Comparison of ENCODE assay signal across 20 cellular contexts in the genomic region with DNA sequence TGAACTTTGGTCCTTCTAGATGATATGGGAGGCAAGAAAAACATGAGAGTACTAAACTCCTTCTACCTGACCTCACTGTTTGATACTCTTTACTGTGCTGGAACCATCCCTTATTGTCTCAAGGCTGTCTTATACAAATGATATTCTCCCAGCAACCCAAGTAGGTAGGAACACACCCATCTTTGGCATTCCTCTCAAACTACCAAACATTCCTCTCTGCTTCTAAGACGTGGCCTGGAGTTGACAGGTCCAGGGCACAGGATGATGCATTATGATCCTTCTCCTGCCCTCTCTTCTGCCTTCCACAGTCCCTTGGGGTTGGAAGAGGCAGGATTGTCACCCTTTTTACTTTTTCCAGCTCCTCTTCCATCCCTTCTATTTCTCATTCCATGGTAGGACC.
DNase-seq lines count a peak whose midpoint lies in the region; ATAC-seq, FAIRE-seq and TF ChIP-seq lines count a peak whose summit lies in the region.
"Had no signal": no experiment of that assay in that cellular context is flagged by ENCODE, and none has a peak within 500 bp of the region (broad histone marks: within the 10 kb centered on the region; RNA-seq: fewer than 3 reads in every experiment).

No MANE protein-coding gene starts in this region.

- no peaks in the 10 kb centered on the region for H3K27me3 Mint-ChIP-seq in type B pancreatic cell
- H3K27me3 Mint-ChIP-seq in WTC11 (ENCODE audit: low read depth): no peaks in the 10 kb centered on the region
- H3K27me3 Mint-ChIP-seq: CD4-positive, CD25-positive, alpha-beta regulatory T cell had no signal

- H3K27ac Mint-ChIP-seq in type B pancreatic cell: peak overlapping the region; percentile 84
- H3K27ac Mint-ChIP-seq in WTC11: no peak overlapping the region
- H3K27ac Mint-ChIP-seq: CD4-positive, CD25-positive, alpha-beta regulatory T cell had no signal

- H3K9me2 ChIP-seq in PC-9 (ENCODE audit: insufficient read depth): no peaks in the 10 kb centered on the region

- peak overlapping the region; percentile 52 for H3K4me3 Mint-ChIP-seq in type B pancreatic cell
- H3K4me3 Mint-ChIP-seq in WTC11: no peak overlapping the region
- H3K4me3 Mint-ChIP-seq: CD4-positive, CD25-positive, alpha-beta regulatory T cell had no signal

- H3F3A ChIP-seq in PC-9 (ENCODE audit: insufficient read depth, low read depth): no peaks in the 10 kb centered on the region

- POLR2A ChIA-PET in PC-9 (lab: Charles Lee; ENCODE audit: unreplicated experiment) (no interaction called here), WTC11 (lab: Charles Lee) (no interaction called here)

- no TSS peak for BruUV-seq in PC-9 (replicated peaks; lab: Mats Ljungman, UMichigan)

- H3K9me3 Mint-ChIP-seq in type B pancreatic cell (peaks cover 8% of the 10 kb centered on the region), WTC11 (no peaks in the 10 kb centered on the region)

- no peaks in the 10 kb centered on the region for H3K27me3 ChIP-seq in PC-9 (ENCODE audit: insufficient read depth, low read depth)
- H3K27me3 ChIP-seq: BE2C, SJSA1 had no signal

- H3K9me3 ChIP-seq in PC-9 (ENCODE audit: insufficient read depth, low read depth): no peaks in the 10 kb centered on the region
- H3K9me3 ChIP-seq: BE2C, SJSA1 had no signal

- TF ChIP-seq CTCF in PC-9 (conservative IDR thresholded peaks at IDR 0.05) (no peak), type B pancreatic cell (conservative IDR thresholded peaks at IDR 0.05) (no peak), WTC11 (IDR thresholded peaks at IDR 0.05) (no peak)

- 0 out of 2 replicates have a peak, but pooled peaks cover 10% of the 10 kb centered on the region for H3K4me1 ChIP-seq in PC-9 (replicated peaks; ENCODE audit: insufficient read depth)
- H3K4me1 ChIP-seq: BE2C, SJSA1 had no signal

- FAIRE-seq in HTR-8/SVneo (lab: Jason Lieb, UNC): no peak
- FAIRE-seq: GM12891, H1, K562 had no signal

- CTCF ChIA-PET in PC-9 (lab: Charles Lee): no interaction called here
- CTCF ChIA-PET in WTC11 (lab: Charles Lee): no interaction called here

- no peak overlapping the region for H3K4me2 ChIP-seq in PC-9

- H2AFZ ChIP-seq in PC-9: no peak overlapping the region

- peak; percentile 90 for DNase-seq in Caki2 (ENCODE audit: low read depth)
- DNase-seq in PC-9: peak; percentile 28 to 54
- DNase-seq in kidney glomerular epithelial cell (lab: John Stamatoyannopoulos, UW): peak; percentile 20
- no peak for DNase-seq in type B pancreatic cell (ENCODE audit: extremely low spot score, unreplicated experiment)
- no peak for DNase-seq in HTR-8/SVneo (ENCODE audit: insufficient read length, low spot score)
- DNase-seq in activated T-cell treated with anti-CD3 and anti-CD28 coated beads for 4 hours: no peak
- DNase-seq in WTC11 (ENCODE audit: low spot score): no peak
- DNase-seq: BE2C; CD4-positive, CD25-positive, alpha-beta regulatory T cell; COR-L47; NCI-H1105; NCI-H2081; NCI-H2171 treated with DMSO at 0.1 percent for 48 hours; NCI-H510A; NCI-H748 treated with DMSO at 0.1 percent for 48 hours; SW 1271 had no signal

- in situ Hi-C loops in Caki2 (cut with HindIII; ENCODE audit: low pct_unique_long_range_greater_than_20kb, low sequenced_read_pairs): no loop called here

- no peaks in the 10 kb centered on the region for H3K36me3 Mint-ChIP-seq in type B pancreatic cell
- H3K36me3 Mint-ChIP-seq in WTC11: no peaks in the 10 kb centered on the region
- H3K36me3 Mint-ChIP-seq: CD4-positive, CD25-positive, alpha-beta regulatory T cell had no signal

- H3K4me1 Mint-ChIP-seq in type B pancreatic cell (ENCODE audit: unreplicated experiment) (peaks cover 10% of the 10 kb centered on the region), WTC11 (no peaks in the 10 kb centered on the region)
- H3K4me1 Mint-ChIP-seq: CD4-positive, CD25-positive, alpha-beta regulatory T cell had no signal

- H3K27ac ChIP-seq in PC-9: no peak overlapping the region
- H3K27ac ChIP-seq: SJSA1 had no signal

- no peak for ATAC-seq in WTC11
- ATAC-seq: K562 had no signal

- intact Hi-C loops in PC-9 (cut with micrococcal nuclease; ENCODE audit: unreplicated experiment): no loop called here

- H4K20me1 ChIP-seq in PC-9 (ENCODE audit: insufficient read depth): no peaks in the 10 kb centered on the region

- H3K79me2 ChIP-seq in PC-9 (ENCODE audit: low read depth): no peaks in the 10 kb centered on the region

- H3K36me3 ChIP-seq in PC-9 (ENCODE audit: low read depth): no peaks in the 10 kb centered on the region
- H3K36me3 ChIP-seq: BE2C, SJSA1 had no signal

- no peak overlapping the region for H3K4me3 ChIP-seq in PC-9
- H3K4me3 ChIP-seq: K562, SJSA1 had no signal

TF ChIP-seq in WTC11, 78 proteins besides CTCF, POLR2A, EP300 and RAD21:
- TF ChIP-seq SMAD4 (CRISPR knock-in tag; IDR thresholded peaks at IDR 0.05): no peak
- TF ChIP-seq EMX1 (CRISPR knock-in tag; IDR thresholded peaks at IDR 0.05): no peak
- TF ChIP-seq, protein P1, sequence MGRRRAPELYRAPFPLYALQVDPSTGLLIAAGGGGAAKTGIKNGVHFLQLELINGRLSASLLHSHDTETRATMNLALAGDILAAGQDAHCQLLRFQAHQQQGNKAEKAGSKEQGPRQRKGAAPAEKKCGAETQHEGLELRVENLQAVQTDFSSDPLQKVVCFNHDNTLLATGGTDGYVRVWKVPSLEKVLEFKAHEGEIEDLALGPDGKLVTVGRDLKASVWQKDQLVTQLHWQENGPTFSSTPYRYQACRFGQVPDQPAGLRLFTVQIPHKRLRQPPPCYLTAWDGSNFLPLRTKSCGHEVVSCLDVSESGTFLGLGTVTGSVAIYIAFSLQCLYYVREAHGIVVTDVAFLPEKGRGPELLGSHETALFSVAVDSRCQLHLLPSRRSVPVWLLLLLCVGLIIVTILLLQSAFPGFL (CRISPR knock-in tag; IDR thresholded peaks at IDR 0.05; ENCODE audit: borderline replicate concordance): no peak
- TF ChIP-seq ESRRA (CRISPR knock-in tag; IDR thresholded peaks at IDR 0.05; ENCODE audit: borderline replicate concordance): no peak
- TF ChIP-seq RORB (CRISPR knock-in tag; IDR thresholded peaks at IDR 0.05): no peak
- TF ChIP-seq, protein P2, sequence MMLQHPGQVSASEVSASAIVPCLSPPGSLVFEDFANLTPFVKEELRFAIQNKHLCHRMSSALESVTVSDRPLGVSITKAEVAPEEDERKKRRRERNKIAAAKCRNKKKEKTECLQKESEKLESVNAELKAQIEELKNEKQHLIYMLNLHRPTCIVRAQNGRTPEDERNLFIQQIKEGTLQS (CRISPR knock-in tag; conservative IDR thresholded peaks at IDR 0.05): no peak
- no peak for TF ChIP-seq ZBTB21 (CRISPR knock-in tag; IDR thresholded peaks at IDR 0.05; ENCODE audit: borderline replicate concordance)
- TF ChIP-seq SMAD3 (CRISPR knock-in tag; IDR thresholded peaks at IDR 0.05; ENCODE audit: borderline replicate concordance): no peak
- TF ChIP-seq IRF2 (CRISPR knock-in tag; IDR thresholded peaks at IDR 0.05; ENCODE audit: borderline replicate concordance, low read depth): no peak
- TF ChIP-seq TEAD1 (CRISPR knock-in tag; IDR thresholded peaks at IDR 0.05): no peak
TF ChIP-seq in WTC11: peak in this region for 0.

Comparison
In these comparisons a context has a peak if more than half of its experiments do, and no peak if none do; other contexts are left out.
1. DNase-seq: peak in Caki2 (single experiment), PC-9 (2 of 2) and kidney glomerular epithelial cell (single experiment); none in type B pancreatic cell (single experiment), HTR-8/SVneo (single experiment), activated T-cell treated with anti-CD3 and anti-CD28 coated beads for 4 hours (single experiment) and WTC11 (single experiment).